Comparison of ENCODE assay signal across 26 cellular contexts in the genomic region with DNA sequence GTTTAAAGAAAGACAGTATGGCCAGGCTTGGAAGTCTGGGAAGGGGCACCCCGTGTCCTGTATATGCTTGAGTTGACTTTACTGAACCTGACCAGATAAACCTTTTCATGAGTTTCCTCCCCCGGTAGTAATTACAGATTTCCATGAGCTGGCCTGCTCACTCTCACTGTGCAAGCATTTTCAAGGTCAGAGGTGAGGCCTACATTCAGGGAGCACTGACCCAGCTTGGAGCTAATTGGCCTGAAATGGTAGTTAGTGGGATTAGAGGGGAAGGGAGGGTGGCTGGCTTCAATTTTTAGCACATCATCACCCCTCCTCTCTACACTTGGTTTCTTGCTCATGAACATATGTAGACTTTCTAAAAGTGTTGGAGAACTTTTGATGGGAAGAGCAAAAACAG.
A peak's percentile ranks its signal among the peaks of the same experiment; 100 is the strongest.
DNase-seq lines count a peak whose midpoint lies in the region; ATAC-seq, FAIRE-seq and TF ChIP-seq lines count a peak whose summit lies in the region.
"Had no signal": no experiment of that assay in that cellular context is flagged by ENCODE, and none has a peak within 500 bp of the region (broad histone marks: within the 10 kb centered on the region; RNA-seq: fewer than 3 reads in every experiment).

No MANE protein-coding gene starts in this region.

- WGBS in H1 (ENCODE audit: extremely low coverage in 1 of 2, insufficient coverage in 1 of 2, insufficient read length in 1 of 2, insufficient replicate concordance in 2 of 2, low coverage in 1 of 2, low lambda C conversion rate in 2 of 2, missing lambda C conversion rate in 1 of 2), 2 experiments: 83% methylated on average over 2 of the region's 2 CpGs; no CpG with 5 or more reads in 1 of the 2 experiments
- WGBS in HepG2 (ENCODE audit: low lambda C conversion rate): 0% methylated on average over 1 of the region's 2 CpGs
- 35% methylated on average over 2 of the region's 2 CpGs for WGBS in smooth muscle cell (ENCODE audit: low lambda C conversion rate)

- no peak overlapping the region for H2BK12ac ChIP-seq in H1 (ENCODE audit: low read depth, low read length)

- no peak overlapping the region for H3K14ac ChIP-seq in H1 (ENCODE audit: insufficient read length)

- TF ChIP-seq POLR2A in H1 (IDR thresholded peaks at IDR 0.05; ENCODE audit: control extremely low read depth in 1 of 2, low read depth in 2 of 2, low read length in 2 of 2): no peak
- TF ChIP-seq POLR2A in HepG2 (IDR thresholded peaks at IDR 0.05; ENCODE audit: insufficient read depth in 1 of 2, low read depth in 2 of 2, low read length in 2 of 2): no peak

- peak overlapping the region; percentile 81 for H3K27ac ChIP-seq in HUES48 (ENCODE audit: low read depth, low read length)
- H3K27ac ChIP-seq in H1 (ENCODE audit: low read depth, low read length): no peak overlapping the region
- H3K27ac ChIP-seq in HepG2 (ENCODE audit: extremely low read length, insufficient read depth, low read length): peak overlapping the region; percentile 27
- H3K27ac ChIP-seq in smooth muscle cell (ENCODE audit: low read depth): peak overlapping the region; percentile 22
- H3K27ac ChIP-seq: C4-2B, KMS-11, SJCRH30 had no signal

- TF ChIP-seq EP300 in H1 (IDR thresholded peaks at IDR 0.05; ENCODE audit: borderline replicate concordance in 1 of 2, low read depth in 2 of 2, low read length in 2 of 2) (no peak), HepG2 (IDR thresholded peaks at IDR 0.05; ENCODE audit: low read depth in 2 of 2, low read length in 2 of 2) (no peak), HepG2 (CRISPR knock-in tag; IDR thresholded peaks at IDR 0.05; ENCODE audit: borderline replicate concordance) (no peak)

- no peaks in the 10 kb centered on the region for H3K23me2 ChIP-seq in H1 (ENCODE audit: low read depth, low read length)

- H3K9me3 ChIP-seq in HUES48 (ENCODE audit: control insufficient read depth, insufficient read depth, low read length) (peaks cover 17% of the 10 kb centered on the region), H1 (ENCODE audit: insufficient read depth in 2 of 2, low read depth in 1 of 2, low read length in 1 of 2) (peaks cover 14 to 16% of the 10 kb centered on the region in 2 experiments), HepG2 (ENCODE audit: low read length) (peaks cover 13% of the 10 kb centered on the region), smooth muscle cell (replicated peaks; ENCODE audit: low read depth) (no peaks in the 10 kb centered on the region)

- intact Hi-C loops in HepG2 (cut with micrococcal nuclease; ENCODE audit: unreplicated experiment): loop anchor here (5.0 kb wide), 1 partner anchor 1314 kb away; no protein-coding TSS in a partner anchor

- H2AFZ ChIP-seq in H1 (ENCODE audit: low read length) (no peak overlapping the region), HepG2 (ENCODE audit: low read length) (no peak overlapping the region), smooth muscle cell (ENCODE audit: low read depth) (no peak overlapping the region)

- H4K20me1 ChIP-seq in H1 (replicated peaks in 1 of 2; ENCODE audit: control insufficient read depth in 1 of 2, insufficient read depth in 2 of 2, low read length in 2 of 2) (no peaks in the 10 kb centered on the region), HepG2 (ENCODE audit: insufficient read depth, low read length) (no peaks in the 10 kb centered on the region), smooth muscle cell (ENCODE audit: low read depth) (no peaks in the 10 kb centered on the region)

- CTCF ChIA-PET in H1 (lab: Charles Lee; ENCODE audit: partially characterized antibody) (interaction anchor here (0.8 to 0.9 kb wide), 2 partner anchors 13 to 27 kb away, joined by 3 read pairs; no protein-coding TSS in a partner anchor), HepG2 (lab: Yijun Ruan, JAX; ENCODE audit: low intra/inter-chr PET ratio, low total read pairs) (no interaction called here)

- no peak overlapping the region for H3K23ac ChIP-seq in H1 (ENCODE audit: insufficient read length)

- H3K36me3 ChIP-seq in HUES48 (ENCODE audit: control insufficient read depth, insufficient read depth, low read length) (no peaks in the 10 kb centered on the region), H1 (ENCODE audit: control insufficient read depth in 2 of 4, insufficient read depth in 4 of 4, low read length in 3 of 4) (peaks cover 0 to 14% (median 5%) of the 10 kb centered on the region in 4 experiments; a peak in 3 of 8 replicates), HepG2 (replicated peaks in 1 of 2; ENCODE audit: control insufficient read depth in 1 of 2, insufficient read depth in 2 of 2, low read length in 2 of 2) (no peaks in the 10 kb centered on the region), smooth muscle cell (ENCODE audit: low read depth) (no peaks in the 10 kb centered on the region)
- H3K36me3 ChIP-seq: SJCRH30 had no signal

- H3K9ac ChIP-seq in HUES48 (ENCODE audit: low read depth, low read length) (no peak overlapping the region), H1 (replicated peaks in 1 of 4; ENCODE audit: extremely low read depth in 1 of 4, low read depth in 3 of 4, low read length in 3 of 4) (no peak overlapping the region), HepG2 (ENCODE audit: insufficient read depth, low read depth, low read length) (no peak overlapping the region), smooth muscle cell (ENCODE audit: low read depth) (no peak overlapping the region)
- H3K9ac ChIP-seq: KMS-11 had no signal

- FAIRE-seq in H1 (lab: Jason Lieb, UNC) (no peak), HepG2 (lab: Jason Lieb, UNC) (no peak)
- FAIRE-seq: GM12892, HTR-8/SVneo had no signal

- H2BK120ac ChIP-seq in H1 (replicated peaks; ENCODE audit: low read depth, low read length): no peak overlapping the region

- H3F3A ChIP-seq in smooth muscle cell (ENCODE audit: low read depth): no peaks in the 10 kb centered on the region

- 0 out of 2 replicates have a peak overlapping the region, but pooled peaks have one; percentile 3 for H2AK5ac ChIP-seq in H1 (ENCODE audit: low read depth, low read length)

- H3K4me2 ChIP-seq in H1 (ENCODE audit: insufficient read depth in 1 of 2, low read depth in 2 of 2, low read length in 2 of 2) (no peak overlapping the region), HepG2 (ENCODE audit: low read depth, low read length) (peak overlapping the region; percentile 26), smooth muscle cell (no peak overlapping the region)
- H3K4me2 ChIP-seq: KMS-11 had no signal

- no peak overlapping the region for H2BK20ac ChIP-seq in H1 (ENCODE audit: low read length)

- no peak overlapping the region for H4K5ac ChIP-seq in H1 (ENCODE audit: insufficient read length, low read depth, low read length)

- no peak overlapping the region for H2BK15ac ChIP-seq in H1 (ENCODE audit: low read length)

- H3K4ac ChIP-seq in H1 (replicated peaks; ENCODE audit: insufficient read length, low read depth, low read length): no peak overlapping the region

- peak overlapping the region; percentile 16 for H4K91ac ChIP-seq in H1 (replicated peaks; ENCODE audit: insufficient read length, low read length)

- peak; percentile 60 for ATAC-seq in HepG2
- ATAC-seq in GM18873 (IDR thresholded peaks at IDR 0.05; ENCODE audit: low FRiP score, unreplicated experiment): no peak
- ATAC-seq in HG02642 (IDR thresholded peaks at IDR 0.05; ENCODE audit: poor library complexity, unreplicated experiment): no peak
- ATAC-seq: PC-3, Right ventricle myocardium inferior, SK-N-SH treated with all-trans-retinoic acid at 6 μM for 48 hours had no signal

- no peak overlapping the region for H3K56ac ChIP-seq in H1 (replicated peaks; ENCODE audit: insufficient read length, low read depth, low read length)

- H3K79me2 ChIP-seq in H1 (ENCODE audit: control insufficient read depth in 1 of 2, insufficient read depth in 2 of 2, low read length in 2 of 2) (no peaks in the 10 kb centered on the region), HepG2 (ENCODE audit: insufficient read depth, low read length) (no peaks in the 10 kb centered on the region), smooth muscle cell (ENCODE audit: low read depth) (no peaks in the 10 kb centered on the region)

- H3K4me1 ChIP-seq in HUES48 (ENCODE audit: control insufficient read depth, insufficient read depth, low read length) (peaks cover 60% of the 10 kb centered on the region), H1 (replicated peaks in 1 of 4; ENCODE audit: control insufficient read depth in 3 of 4, insufficient read depth in 4 of 4, low read length in 3 of 4) (peaks cover 5 to 29% (median 20%) of the 10 kb centered on the region in 4 experiments; a peak in 5 of 7 replicates), HepG2 (ENCODE audit: insufficient read depth, low read length) (peaks cover 47% of the 10 kb centered on the region), smooth muscle cell (ENCODE audit: low read depth) (peaks cover 14% of the 10 kb centered on the region)
- H3K4me1 ChIP-seq: SJCRH30 had no signal

- in situ Hi-C loops in HepG2 (cut with HindIII; ENCODE audit: extremely low pct_ligation_motif_present, low pct_unique_long_range_greater_than_20kb): no loop called here

- no peak overlapping the region; the same call in 1 of the 2 replicates for H3K18ac ChIP-seq in H1 (ENCODE audit: extremely low read depth, low read length)

- H3K27me3 ChIP-seq in HUES48 (ENCODE audit: control insufficient read depth, insufficient read depth, low read length): no peaks in the 10 kb centered on the region; the same call in 1 of the 2 replicates
- H3K27me3 ChIP-seq in H1 (replicated peaks in 1 of 4; ENCODE audit: control insufficient read depth in 3 of 4, extremely low read depth in 1 of 4, insufficient read depth in 3 of 4, low read length in 3 of 4): no peaks in the 10 kb centered on the region; a peak in 1 of 7 replicates
- H3K27me3 ChIP-seq in HepG2 (ENCODE audit: control insufficient read depth in 1 of 2, insufficient read depth in 2 of 2, low read length in 2 of 2): no peaks in the 10 kb centered on the region
- no peaks in the 10 kb centered on the region for H3K27me3 ChIP-seq in smooth muscle cell (ENCODE audit: low read depth)
- H3K27me3 ChIP-seq: SJCRH30 had no signal

- BruUV-seq in HepG2 (replicated peaks; lab: Mats Ljungman, UMichigan): no TSS peak

- H3K4me3 ChIP-seq in HUES48 (ENCODE audit: low read depth, low read length): no peak overlapping the region
- no peak overlapping the region for H3K4me3 ChIP-seq in H1 (ENCODE audit: extremely low read depth in 1 of 4, insufficient read depth in 2 of 4, low read depth in 3 of 4, low read length in 4 of 4)
- no peak overlapping the region for H3K4me3 ChIP-seq in HepG2 (replicated peaks in 1 of 3; ENCODE audit: insufficient read depth in 1 of 3, low read depth in 2 of 3, low read length in 3 of 3)
- H3K4me3 ChIP-seq in smooth muscle cell: no peak overlapping the region
- H3K4me3 ChIP-seq: SJCRH30 had no signal

- TF ChIP-seq CTCF in H1 (IDR thresholded peaks at IDR 0.05; ENCODE audit: control extremely low read depth in 1 of 3, insufficient read depth in 1 of 3, low read depth in 1 of 3, low read length in 3 of 3): no peak
- no peak for TF ChIP-seq CTCF in HepG2 (CRISPR knock-in tag; IDR thresholded peaks at IDR 0.05)
- TF ChIP-seq CTCF in smooth muscle cell (IDR thresholded peaks at IDR 0.05; ENCODE audit: borderline replicate concordance, insufficient read depth, poor library complexity, severe bottlenecking): no peak

- no peak for TF ChIP-seq RAD21 in H1 (IDR thresholded peaks at IDR 0.05 in 1 of 2, conservative IDR thresholded peaks at IDR 0.05 in 1 of 2; ENCODE audit: low read depth in 2 of 2, low read length in 2 of 2)
- no peak for TF ChIP-seq RAD21 in HepG2 (CRISPR knock-in tag; IDR thresholded peaks at IDR 0.05)

- no peak for DNase-seq in H1 (ENCODE audit: low read depth in 1 of 2, low spot score in 2 of 2)
- peak; percentile 30 for DNase-seq in HepG2 (ENCODE audit: low spot score)
- DNase-seq in smooth muscle cell (lab: John Stamatoyannopoulos, UW; ENCODE audit: unreplicated experiment): no peak
- no peak for DNase-seq in midbrain (lab: John Stamatoyannopoulos, UW)
- DNase-seq: CD8-positive, alpha-beta memory T cell; DMS 273 treated with DMSO at 0.1 percent for 48 hours; DMS79; H7; MM.1S; NCI-H1048; NCI-H1417; NCI-H1694; NCI-H2029 treated with DMSO at 0.1 percent for 48 hours; NCI-H345; NCI-H510A treated with DMSO at 0.1 percent for 48 hours; PC-3; SJCRH30 had no signal

- H4K8ac ChIP-seq in H1 (ENCODE audit: extremely low read depth, insufficient read depth, low read length): no peak overlapping the region

- POLR2A ChIA-PET in H1 (lab: Charles Lee; ENCODE audit: partially characterized antibody): interaction anchor here (0.6 to 1.2 kb wide), 3 partner anchors 10 to 271 kb away, joined by 3 read pairs; no protein-coding TSS in a partner anchor
- POLR2A ChIA-PET in HepG2 (lab: Yijun Ruan, JAX): interaction anchor here (0.9 to 1.4 kb wide), 2 partner anchors 11 to 98 kb away, joined by 3 to 7 read pairs; no protein-coding TSS in a partner anchor

- H2BK5ac ChIP-seq in H1 (ENCODE audit: low read depth, low read length): no peak overlapping the region; the same call in 1 of the 2 replicates

- H3K79me1 ChIP-seq in H1 (ENCODE audit: low read depth, low read length): no peaks in the 10 kb centered on the region
